8 cellular contexts compared by ENCODE assay signal in the genomic region with DNA sequence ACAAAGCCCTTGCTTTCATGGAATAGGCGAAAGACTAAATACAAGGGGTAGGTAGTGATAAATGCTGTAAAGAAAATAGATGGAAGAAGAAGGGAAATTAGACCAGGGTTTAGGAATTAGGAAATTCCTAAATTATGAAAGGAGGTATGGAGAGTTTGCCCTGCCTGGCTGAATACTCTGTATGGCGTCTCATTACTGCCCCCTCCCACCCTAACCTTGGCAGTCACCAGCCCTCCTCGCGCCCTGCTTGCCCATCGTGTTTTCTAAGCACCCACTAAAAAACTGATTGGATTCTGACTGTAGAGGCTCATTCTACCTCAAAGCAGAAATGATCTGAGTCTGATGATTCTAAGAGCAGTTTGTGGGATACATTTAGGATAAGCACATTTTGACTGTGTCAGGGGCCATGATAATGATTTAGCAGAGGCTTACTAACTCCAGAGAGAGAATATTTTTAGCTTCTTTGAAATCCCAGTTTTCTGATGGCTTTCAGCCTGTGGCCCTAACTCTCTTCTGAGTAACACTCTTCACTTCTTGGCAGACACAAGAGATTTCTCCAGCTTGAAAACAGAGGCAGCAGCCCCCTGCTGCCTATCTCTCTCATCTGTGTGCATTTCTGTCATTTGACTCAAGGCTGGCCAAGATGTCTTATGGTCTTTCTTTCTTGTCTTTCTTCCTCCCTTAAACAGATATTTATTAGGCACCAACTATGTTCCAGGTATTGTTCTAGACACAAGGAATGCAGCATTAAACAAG. TPM values are rescaled to one million over a fixed set of nuclear protein-coding genes. Genes with fewer than 3 reads are reported as not detected.
A peak's percentile ranks its signal among the peaks of the same experiment; 100 is the strongest.
DNase-seq lines count a peak whose midpoint lies in the region; ATAC-seq and TF ChIP-seq lines count a peak whose summit lies in the region.

No MANE protein-coding gene starts in this region.

- no peaks in the 10 kb centered on the region for H3K9me3 Mint-ChIP-seq in activated CD8-positive, alpha-beta memory T cell treated with anti-CD3 and anti-CD28 coated beads, Interleukin-2, amount 10 ng/mL, durations not matched to agents 7 days and 5 days (ENCODE audit: low read depth)
- no peaks in the 10 kb centered on the region for H3K9me3 Mint-ChIP-seq in stimulated activated naive B cell treated with anti-CD40 and anti-IgM and Interleukin-4, amounts not matched to agents 10 μg/mL and 1 μg/mL and 100 μg/mL, for 72 hours

- peak overlapping the region; percentile 77 for H3K4me3 Mint-ChIP-seq in activated CD8-positive, alpha-beta memory T cell treated with anti-CD3 and anti-CD28 coated beads, Interleukin-2, amount 10 ng/mL, durations not matched to agents 7 days and 5 days
- H3K4me3 Mint-ChIP-seq in stimulated activated naive B cell treated with anti-CD40 and anti-IgM and Interleukin-4, amounts not matched to agents 10 μg/mL and 1 μg/mL and 100 μg/mL, for 72 hours = peak overlapping the region; percentile 52 to 81

- H3K4me1 Mint-ChIP-seq in activated CD8-positive, alpha-beta memory T cell treated with anti-CD3 and anti-CD28 coated beads, Interleukin-2, amount 10 ng/mL, durations not matched to agents 7 days and 5 days = peaks cover 30% of the 10 kb centered on the region
- peaks cover 44 to 61% of the 10 kb centered on the region in 2 donors for H3K4me1 Mint-ChIP-seq in stimulated activated naive B cell treated with anti-CD40 and anti-IgM and Interleukin-4, amounts not matched to agents 10 μg/mL and 1 μg/mL and 100 μg/mL, for 72 hours

- no peak for ATAC-seq in activated CD8-positive, alpha-beta memory T cell treated with anti-CD3 and anti-CD28 coated beads, Interleukin-2, amount 10 ng/mL, durations not matched to agents 7 days and 5 days
- no peak for ATAC-seq in stimulated activated naive B cell treated with anti-CD40 and anti-IgM and Interleukin-4, amounts not matched to agents 10 μg/mL and 1 μg/mL and 100 μg/mL, for 72 hours (replicated peaks)
- no peak for ATAC-seq in HG03439 (IDR thresholded peaks at IDR 0.05; ENCODE audit: unreplicated experiment)

- no peak for TF ChIP-seq CTCF in fibroblast of the aortic adventitia (IDR thresholded peaks at IDR 0.05; ENCODE audit: insufficient read depth, low read length)

- CTCF ChIA-PET in activated CD8-positive, alpha-beta memory T cell treated with anti-CD3 and anti-CD28 coated beads, Interleukin-2, amount 10 ng/mL, durations not matched to agents 7 days and 5 days (lab: Charles Lee) = interaction anchor here (0.7 to 1.4 kb wide), 2 partner anchors 78 to 79 kb away, joined by 3 read pairs; no protein-coding TSS in a partner anchor

- peaks cover 1% of the 10 kb centered on the region for H3K36me3 Mint-ChIP-seq in activated CD8-positive, alpha-beta memory T cell treated with anti-CD3 and anti-CD28 coated beads, Interleukin-2, amount 10 ng/mL, durations not matched to agents 7 days and 5 days
- H3K36me3 Mint-ChIP-seq in stimulated activated naive B cell treated with anti-CD40 and anti-IgM and Interleukin-4, amounts not matched to agents 10 μg/mL and 1 μg/mL and 100 μg/mL, for 72 hours = peaks cover 0 to 1% of the 10 kb centered on the region in 2 donors

- no peak overlapping the region for H3K27ac Mint-ChIP-seq in activated CD8-positive, alpha-beta memory T cell treated with anti-CD3 and anti-CD28 coated beads, Interleukin-2, amount 10 ng/mL, durations not matched to agents 7 days and 5 days
- no peak overlapping the region for H3K27ac Mint-ChIP-seq in stimulated activated naive B cell treated with anti-CD40 and anti-IgM and Interleukin-4, amounts not matched to agents 10 μg/mL and 1 μg/mL and 100 μg/mL, for 72 hours

- no peak overlapping the region for H3K4me3 ChIP-seq in fibroblast of the aortic adventitia (ENCODE audit: low read depth, low read length)

- H3K27me3 Mint-ChIP-seq in activated CD8-positive, alpha-beta memory T cell treated with anti-CD3 and anti-CD28 coated beads, Interleukin-2, amount 10 ng/mL, durations not matched to agents 7 days and 5 days = peaks cover 4% of the 10 kb centered on the region
- H3K27me3 Mint-ChIP-seq in stimulated activated naive B cell treated with anti-CD40 and anti-IgM and Interleukin-4, amounts not matched to agents 10 μg/mL and 1 μg/mL and 100 μg/mL, for 72 hours = no peaks in the 10 kb centered on the region

- no peak for DNase-seq in activated CD8-positive, alpha-beta memory T cell treated with anti-CD3 and anti-CD28 coated beads, Interleukin-2, amount 10 ng/mL, durations not matched to agents 7 days and 5 days
- DNase-seq in activated CD8-positive, alpha-beta memory T cell treated with anti-CD3 and anti-CD28 coated beads for 24 hours = no peak
- peak; percentile 27 for DNase-seq in SK-N-DZ (ENCODE audit: low spot score)
- peak; percentile 46 for DNase-seq in fibroblast of the aortic adventitia (ENCODE audit: low read depth)
- DNase-seq in stimulated activated naive B cell treated with anti-CD40 and anti-IgM and Interleukin-4, amounts not matched to agents 10 μg/mL and 1 μg/mL and 100 μg/mL, for 72 hours = no peak
- no peak for DNase-seq in NCI-H510A (lab: John Stamatoyannopoulos, UW)
- DNase-seq in AG08396 (ENCODE audit: low spot score) = no peak

RNA-seq across cellular contexts. Expression of a gene that starts 1.4 kb away (rescaled TPM):
- 10 to 100 TPM; 32.2 to 33.5 TPM for total RNA-seq in activated CD8-positive, alpha-beta memory T cell treated with anti-CD3 and anti-CD28 coated beads, Interleukin-2, amount 10 ng/mL, durations not matched to agents 7 days and 5 days
- 16.1 and 20.2 TPM in 2 replicates for polyA plus RNA-seq in SK-N-DZ (2014; cell fraction: cytosol; rRNA removed)
- 66.9 and 111 TPM in 2 replicates for polyA plus RNA-seq in SK-N-DZ (2014; cell fraction: nucleus; rRNA removed)
- 29.7 and 268 TPM in 2 replicates for total RNA-seq in fibroblast of the aortic adventitia (ENCODE audit: low replicate concordance)

Comparison
In these comparisons a context has a peak if more than half of its experiments do, and no peak if none do; other contexts are left out.
1. DNase-seq: peak in SK-N-DZ (single experiment) and fibroblast of the aortic adventitia (single experiment); none in activated CD8-positive, alpha-beta memory T cell treated with anti-CD3 and anti-CD28 coated beads, Interleukin-2, amount 10 ng/mL, durations not matched to agents 7 days and 5 days (single experiment), activated CD8-positive, alpha-beta memory T cell treated with anti-CD3 and anti-CD28 coated beads for 24 hours (single experiment), stimulated activated naive B cell treated with anti-CD40 and anti-IgM and Interleukin-4, amounts not matched to agents 10 μg/mL and 1 μg/mL and 100 μg/mL, for 72 hours (single experiment), NCI-H510A (single experiment) and AG08396 (single experiment).